In genomic region chr14:58643366-58643765, GRCh38 we compare ENCODE assay signal across 15 cellular contexts.
"Had no signal": no experiment of that assay in that cellular context is flagged by ENCODE, and none has a peak within 500 bp of the region (broad histone marks: within the 10 kb centered on the region; RNA-seq: fewer than 3 reads in every experiment).

No MANE protein-coding gene starts in this region.

- H3K27ac Mint-ChIP-seq: activated naive CD8-positive, alpha-beta T cell treated with anti-CD3 and anti-CD28 coated beads, Interleukin-2, amount 50 U/mL, for 24 hours; activated T-helper 1 cell treated with anti-CD3 and anti-CD28 coated beads, Interleukin-12 subunit alpha, Interleukin-12 subunit beta, Interleukin-2, Interleukin-4 antibody, amounts not matched to agents 30 ng/mL and 10 ng/mL and 1 ng/mL, durations not matched to agents 14 hours and 24 hours and 36 hours; T-cell had no signal

- DNase-seq: activated CD4-positive, alpha-beta T cell treated with anti-CD3 and anti-CD28 coated beads, Interleukin-2, amount 50 U/mL, for 1 hour; activated naive CD4-positive, alpha-beta T cell; activated naive CD8-positive, alpha-beta T cell treated with anti-CD3 and anti-CD28 coated beads, Interleukin-2, amount 50 U/mL, for 24 hours; kidney; left ventricle myocardium superior; midbrain; stimulated activated CD4-positive, alpha-beta T cell treated with anti-CD3 and anti-CD28 coated beads, Interleukin-12 subunit alpha, Interleukin-12 subunit beta, amount 100 ng/mL, for 4 hours; stimulated activated CD4-positive, alpha-beta T cell treated with anti-CD3 and anti-CD28 coated beads, Interleukin-2, amount 100 ng/mL, for 24 hours; T-cell; T-helper 9 cell had no signal

- H3K4me3 Mint-ChIP-seq: activated naive CD8-positive, alpha-beta T cell treated with anti-CD3 and anti-CD28 coated beads, Interleukin-2, amount 50 U/mL, for 24 hours; activated T-helper 1 cell treated with anti-CD3 and anti-CD28 coated beads, Interleukin-12 subunit alpha, Interleukin-12 subunit beta, Interleukin-2, Interleukin-4 antibody, amounts not matched to agents 30 ng/mL and 10 ng/mL and 1 ng/mL, durations not matched to agents 14 hours and 24 hours and 36 hours had no signal

- H3K9me3 Mint-ChIP-seq: activated naive CD8-positive, alpha-beta T cell treated with anti-CD3 and anti-CD28 coated beads, Interleukin-2, amount 50 U/mL, for 24 hours; activated T-helper 1 cell treated with anti-CD3 and anti-CD28 coated beads, Interleukin-12 subunit alpha, Interleukin-12 subunit beta, Interleukin-2, Interleukin-4 antibody, amounts not matched to agents 30 ng/mL and 10 ng/mL and 1 ng/mL, durations not matched to agents 14 hours and 24 hours and 36 hours; T-cell had no signal

- H3K27ac ChIP-seq: ascending aorta, neutrophil, thoracic aorta had no signal

- H3K9me3 ChIP-seq: ascending aorta, neutrophil, thoracic aorta had no signal

- ATAC-seq: activated CD4-positive, CD25-positive, alpha-beta regulatory T cell treated with anti-CD3 and anti-CD28 coated beads, Interleukin-2, amount 50 U/mL, for 24 hours; activated naive CD8-positive, alpha-beta T cell treated with anti-CD3 and anti-CD28 coated beads, Interleukin-2, amount 50 U/mL, for 24 hours; left ventricle myocardium superior; T-cell had no signal

- H3K27me3 ChIP-seq: ascending aorta had no signal

- H3K4me3 ChIP-seq: ascending aorta, thoracic aorta had no signal
